ENCODE assay signal across 8 cellular contexts in the genomic region with DNA sequence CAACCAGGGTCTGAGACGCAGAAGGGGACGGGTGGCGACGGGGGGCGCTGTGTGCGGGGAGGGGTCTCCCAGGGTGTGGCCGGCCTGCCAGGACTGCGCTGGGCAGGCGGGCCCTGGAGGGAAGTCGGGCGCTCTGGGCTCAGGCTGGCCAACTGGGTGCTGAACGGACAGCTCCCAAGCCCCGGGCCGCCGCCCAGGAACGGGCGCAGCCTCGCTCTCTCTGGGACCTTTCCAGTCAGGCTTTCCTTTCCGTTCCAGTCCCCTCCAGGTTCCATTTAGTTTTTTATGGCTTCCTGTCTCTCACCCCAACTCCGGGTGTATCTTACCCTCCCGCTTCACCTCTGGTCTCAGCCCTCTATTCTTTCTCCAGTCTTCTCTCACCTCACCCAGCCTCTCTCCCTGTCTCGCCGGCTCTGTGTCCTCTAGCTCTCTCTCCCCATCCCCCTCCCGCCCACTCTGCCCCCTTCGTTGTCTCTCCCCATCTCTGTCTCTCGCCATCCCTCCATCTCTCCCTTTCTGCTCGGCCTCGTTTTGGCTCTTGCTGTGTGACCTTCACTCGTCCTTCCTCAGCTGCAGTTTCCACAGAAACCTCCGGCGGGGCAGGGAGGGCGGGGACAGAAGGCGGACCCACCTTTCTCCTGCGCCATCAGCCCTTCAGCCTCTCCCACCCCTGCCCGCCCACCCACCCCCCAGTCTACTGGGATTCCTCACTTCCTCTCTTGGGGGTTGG. TPM values are rescaled to one million over a fixed set of nuclear protein-coding genes. Genes with fewer than 3 reads are reported as not detected.
A peak's percentile ranks its signal among the peaks of the same experiment; 100 is the strongest.
DNase-seq lines count a peak whose midpoint lies in the region; ATAC-seq and TF ChIP-seq lines count a peak whose summit lies in the region.

No MANE protein-coding gene starts in this region.

- CTCF ChIA-PET in A673 (lab: Charles Lee): interaction anchor here (0.5 to 1.4 kb wide), 2 partner anchors 38 to 198 kb away, joined by 5 to 8 read pairs; no protein-coding TSS in a partner anchor

- no peak for TF ChIP-seq CTCF in A673 (conservative IDR thresholded peaks at IDR 0.05; ENCODE audit: low read depth, low read length)
- no peak for TF ChIP-seq CTCF in left lung (IDR thresholded peaks at IDR 0.05)
- no peak for TF ChIP-seq CTCF in transverse colon (IDR thresholded peaks at IDR 0.05)

- peaks cover 35% of the 10 kb centered on the region for H3K4me1 Mint-ChIP-seq in T-helper 17 cell

- H3K9me3 ChIP-seq in A673 (ENCODE audit: low read depth, low read length, poor library complexity, severe bottlenecking) (no peaks in the 10 kb centered on the region), T-helper 17 cell (ENCODE audit: control insufficient read depth, low read length, poor library complexity, severe bottlenecking) (no peaks in the 10 kb centered on the region), left lung (no peaks in the 10 kb centered on the region), transverse colon (no peaks in the 10 kb centered on the region)

- ATAC-seq in T-helper 17 cell: peak; percentile 29
- ATAC-seq in left lung: peak; percentile 78
- no peak for ATAC-seq in GM21825 (IDR thresholded peaks at IDR 0.05; ENCODE audit: unreplicated experiment)
- no peak for ATAC-seq in HG03135 (IDR thresholded peaks at IDR 0.05; ENCODE audit: unreplicated experiment)

- H3K4me3 Mint-ChIP-seq in T-helper 17 cell: peak overlapping the region; percentile 0

- no peaks in the 10 kb centered on the region for H3K36me3 ChIP-seq in A673 (ENCODE audit: insufficient read depth, low read length, poor library complexity, severe bottlenecking)
- H3K36me3 ChIP-seq in left lung: no peaks in the 10 kb centered on the region
- H3K36me3 ChIP-seq in transverse colon: no peaks in the 10 kb centered on the region

- 2 to 3% methylated on average over 8 to 35 of the region's 35 CpGs for WGBS in transverse colon (ENCODE audit: low coverage in 1 of 2), 2 donors

- peaks cover 23% of the 10 kb centered on the region for H3K36me3 Mint-ChIP-seq in T-helper 17 cell (ENCODE audit: low read depth)

- peaks cover 12% of the 10 kb centered on the region for H3K4me1 ChIP-seq in A673 (ENCODE audit: insufficient read depth, low read length, poor library complexity, severe bottlenecking)
- peaks cover 0 to 13% of the 10 kb centered on the region in 2 donors for H3K4me1 ChIP-seq in left lung
- peaks cover 5 to 23% (median 15%) of the 10 kb centered on the region in 4 donors for H3K4me1 ChIP-seq in transverse colon

- POLR2A ChIA-PET in A673 (lab: Charles Lee; ENCODE audit: low non-redundant PET): interaction anchor here (0.6 kb wide), 1 partner anchor 469 kb away, joined by 6 read pairs; no protein-coding TSS in a partner anchor

- H3K4me3 ChIP-seq in A673 (ENCODE audit: low read depth, low read length, poor library complexity, severe bottlenecking) (no peak overlapping the region), left lung (no peak overlapping the region), transverse colon (no peak overlapping the region)

- H3K27me3 ChIP-seq in A673 (replicated peaks; ENCODE audit: insufficient read depth, low read depth, low read length, poor library complexity): peaks cover 27% of the 10 kb centered on the region
- H3K27me3 ChIP-seq in left lung: peaks cover 44 to 100% of the 10 kb centered on the region in 2 donors
- peaks cover 98% of the 10 kb centered on the region for H3K27me3 ChIP-seq in transverse colon

- DNase-seq in A673 (ENCODE audit: low spot score): peak; percentile 64
- DNase-seq in HCEC 1CT: peak; percentile 17
- peak in 2 of 3 donors; percentile 29 to 30 for DNase-seq in T-helper 17 cell
- peak; percentile 21 for DNase-seq in cerebellar cortex (ENCODE audit: low spot score)
- DNase-seq in left lung: peak in 1 of 2 donors; percentile 86
- DNase-seq in transverse colon: peak; percentile 32

- no peak for TF ChIP-seq POLR2A in transverse colon (IDR thresholded peaks at IDR 0.05)

- peaks cover 46% of the 10 kb centered on the region for H3K27me3 Mint-ChIP-seq in T-helper 17 cell

- H3K27ac ChIP-seq in A673 (ENCODE audit: low read depth, low read length, poor library complexity, severe bottlenecking): no peak overlapping the region
- no peak overlapping the region for H3K27ac ChIP-seq in left lung
- no peak overlapping the region for H3K27ac ChIP-seq in transverse colon

- BruUV-seq in A673 (replicated peaks; lab: Mats Ljungman, UMichigan): no TSS peak

- no peak overlapping the region for H3K27ac Mint-ChIP-seq in T-helper 17 cell

- intact Hi-C loops in A673 (cut with micrococcal nuclease; ENCODE audit: unreplicated experiment) (no loop called here), left lung (cut with DNase I) (no loop called here), transverse colon (cut with DNase I; ENCODE audit: low total_unique reads) (no loop called here)

- in situ Hi-C loops in transverse colon (cut with MboI; ENCODE audit: low pct_ligation_motif_present in 1 of 4, low pct_unique_long_range_greater_than_20kb in 1 of 4, low sequenced_read_pairs in 3 of 4): no loop called here

- no peak for TF ChIP-seq EP300 in transverse colon (IDR thresholded peaks at IDR 0.05; ENCODE audit: low read depth)

RNA-seq across cellular contexts. Expression of gene ATP1A3, which starts 3.3 kb away (rescaled TPM):
- total RNA-seq in A673 (2021): 8.5 and 9.0 TPM in 2 replicates
- total RNA-seq in T-helper 17 cell: 1 to 10 TPM; 2.2 to 4.9 TPM
- not detected for total RNA-seq in left lung
- total RNA-seq in transverse colon: 1 to 10 TPM in 2 of 4 donors, under 1 TPM in 1, not detected in 1; 0.20 to 1.1 (median 1.1) TPM

RNA-seq across cellular contexts. Expression of gene RABAC1, which starts 38.2 kb away (rescaled TPM):
- total RNA-seq in A673 (2021): 114 and 124 TPM in 2 replicates
- total RNA-seq in T-helper 17 cell: 10 to 100 TPM; 90.1 to 98.3 TPM
- total RNA-seq in left lung: 100 to 1,000 TPM; 175 to 186 TPM
- total RNA-seq in transverse colon: 100 to 1,000 TPM in 3 of 4 donors, 10 to 100 TPM in 1; 75.6 to 235 (median 165) TPM

Comparison
In these comparisons a context has a peak if more than half of its experiments do, and no peak if none do; other contexts are left out.
1. ATAC-seq: peak in T-helper 17 cell (single experiment) and left lung (single experiment); none in GM21825 (single experiment) and HG03135 (single experiment).